8 cellular contexts compared by ENCODE assay signal in genomic region chr9:129352157-129352870, GRCh38.
DNase-seq lines count a peak whose midpoint lies in the region; ATAC-seq and TF ChIP-seq lines count a peak whose summit lies in the region.

No MANE protein-coding gene starts in this region.

- intact Hi-C loops in Right ventricle myocardium superior (cut with DNase I) (no loop called here), prostate gland (cut with DNase I) (no loop called here)

- peak overlapping the region; percentile 69 for H3K4me3 ChIP-seq in GM23248
- peak overlapping the region; percentile 25 to 29 for H3K4me3 ChIP-seq in prostate gland

- DNase-seq in GM23248 (no peak), Right ventricle myocardium superior (no peak), prostate gland (ENCODE audit: low spot score) (no peak), HuH-7.5 (ENCODE audit: low spot score) (no peak), inferior parietal cortex (ENCODE audit: extremely low spot score) (no peak)
- no peak for DNase-seq in central memory CD4-positive, alpha-beta T cell

- peaks cover 10% of the 10 kb centered on the region; the same call in 1 of the 2 replicates for H3K4me1 ChIP-seq in GM23248 (ENCODE audit: insufficient read depth)
- H3K4me1 ChIP-seq in prostate gland (replicated peaks) = peaks cover 16% of the 10 kb centered on the region

- in situ Hi-C loops in GM23248 (cut with MboI) = no loop called here

- H3K4me2 ChIP-seq in GM23248 (ENCODE audit: unreplicated experiment) = peak overlapping the region; percentile 74

- ATAC-seq in SK-N-SH treated with all-trans-retinoic acid at 6 μM for 48 hours (peak; percentile 44; the same call in 2 of the 3 replicates), Right ventricle myocardium superior (ENCODE audit: poor library complexity) (peak; percentile 24), GM21723 (IDR thresholded peaks at IDR 0.05; ENCODE audit: unreplicated experiment) (no peak)

- peak overlapping the region; percentile 63 for H3K9ac ChIP-seq in GM23248

- no peaks in the 10 kb centered on the region for H3K79me2 ChIP-seq in GM23248 (ENCODE audit: insufficient read depth)

- H3K27me3 ChIP-seq in GM23248 (replicated peaks; ENCODE audit: insufficient read depth) (no peaks in the 10 kb centered on the region), prostate gland (replicated peaks; ENCODE audit: insufficient read depth) (peaks cover 4% of the 10 kb centered on the region)

- peak overlapping the region; percentile 75 for H2AFZ ChIP-seq in GM23248

- H3K36me3 ChIP-seq in GM23248 (ENCODE audit: low read depth) = no peaks in the 10 kb centered on the region
- no peaks in the 10 kb centered on the region for H3K36me3 ChIP-seq in prostate gland

- no peaks in the 10 kb centered on the region for H3K9me2 ChIP-seq in GM23248 (ENCODE audit: insufficient read depth)

- H3K9me3 ChIP-seq in GM23248 (ENCODE audit: low read depth) (no peaks in the 10 kb centered on the region), prostate gland (no peaks in the 10 kb centered on the region)

- no peak for TF ChIP-seq CTCF in prostate gland (IDR thresholded peaks at IDR 0.05)

- peaks cover 4% of the 10 kb centered on the region; the same call in 1 of the 2 replicates for H3F3A ChIP-seq in GM23248 (ENCODE audit: insufficient read depth)

- H4K20me1 ChIP-seq in GM23248 (ENCODE audit: insufficient read depth) = no peaks in the 10 kb centered on the region

- no peak for TF ChIP-seq POLR2A in prostate gland (IDR thresholded peaks at IDR 0.05)

- H3K27ac ChIP-seq in GM23248 = no peak overlapping the region
- peak overlapping the region; percentile 52 to 68 for H3K27ac ChIP-seq in prostate gland

- 9 to 25% methylated on average over 9 to 45 of the region's 46 CpGs for WGBS in GM23248 (ENCODE audit: low coverage in 1 of 2, low lambda C conversion rate in 2 of 2, missing lambda C conversion rate in 2 of 2), 2 experiments
- WGBS in prostate gland = 21% methylated on average over 26 of the region's 46 CpGs

TF ChIP-seq in SK-N-SH treated with all-trans-retinoic acid at 6 μM for 48 hours, 23 proteins besides CTCF, POLR2A, EP300 and RAD21:
- TF ChIP-seq, protein P1, sequence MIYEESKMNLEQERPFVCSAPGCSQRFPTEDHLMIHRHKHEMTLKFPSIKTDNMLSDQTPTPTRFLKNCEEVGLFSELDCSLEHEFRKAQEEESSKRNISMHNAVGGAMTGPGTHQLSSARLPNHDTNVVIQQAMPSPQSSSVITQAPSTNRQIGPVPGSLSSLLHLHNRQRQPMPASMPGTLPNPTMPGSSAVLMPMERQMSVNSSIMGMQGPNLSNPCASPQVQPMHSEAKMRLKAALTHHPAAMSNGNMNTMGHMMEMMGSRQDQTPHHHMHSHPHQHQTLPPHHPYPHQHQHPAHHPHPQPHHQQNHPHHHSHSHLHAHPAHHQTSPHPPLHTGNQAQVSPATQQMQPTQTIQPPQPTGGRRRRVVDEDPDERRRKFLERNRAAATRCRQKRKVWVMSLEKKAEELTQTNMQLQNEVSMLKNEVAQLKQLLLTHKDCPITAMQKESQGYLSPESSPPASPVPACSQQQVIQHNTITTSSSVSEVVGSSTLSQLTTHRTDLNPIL (CRISPR knock-in tag; IDR thresholded peaks at IDR 0.05; ENCODE audit: low read depth) = no peak
- TF ChIP-seq, protein P2, sequence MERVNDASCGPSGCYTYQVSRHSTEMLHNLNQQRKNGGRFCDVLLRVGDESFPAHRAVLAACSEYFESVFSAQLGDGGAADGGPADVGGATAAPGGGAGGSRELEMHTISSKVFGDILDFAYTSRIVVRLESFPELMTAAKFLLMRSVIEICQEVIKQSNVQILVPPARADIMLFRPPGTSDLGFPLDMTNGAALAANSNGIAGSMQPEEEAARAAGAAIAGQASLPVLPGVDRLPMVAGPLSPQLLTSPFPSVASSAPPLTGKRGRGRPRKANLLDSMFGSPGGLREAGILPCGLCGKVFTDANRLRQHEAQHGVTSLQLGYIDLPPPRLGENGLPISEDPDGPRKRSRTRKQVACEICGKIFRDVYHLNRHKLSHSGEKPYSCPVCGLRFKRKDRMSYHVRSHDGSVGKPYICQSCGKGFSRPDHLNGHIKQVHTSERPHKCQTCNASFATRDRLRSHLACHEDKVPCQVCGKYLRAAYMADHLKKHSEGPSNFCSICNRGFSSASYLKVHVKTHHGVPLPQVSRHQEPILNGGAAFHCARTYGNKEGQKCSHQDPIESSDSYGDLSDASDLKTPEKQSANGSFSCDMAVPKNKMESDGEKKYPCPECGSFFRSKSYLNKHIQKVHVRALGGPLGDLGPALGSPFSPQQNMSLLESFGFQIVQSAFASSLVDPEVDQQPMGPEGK (CRISPR knock-in tag; IDR thresholded peaks at IDR 0.05; ENCODE audit: borderline replicate concordance) = 0 out of 2 replicates have a peak, but pooled peaks have one; percentile 4
TF ChIP-seq in SK-N-SH treated with all-trans-retinoic acid at 6 μM for 48 hours: peak in this region for 1.
